Comparison of ENCODE assay signal across 1 cellular context in the genomic region with DNA sequence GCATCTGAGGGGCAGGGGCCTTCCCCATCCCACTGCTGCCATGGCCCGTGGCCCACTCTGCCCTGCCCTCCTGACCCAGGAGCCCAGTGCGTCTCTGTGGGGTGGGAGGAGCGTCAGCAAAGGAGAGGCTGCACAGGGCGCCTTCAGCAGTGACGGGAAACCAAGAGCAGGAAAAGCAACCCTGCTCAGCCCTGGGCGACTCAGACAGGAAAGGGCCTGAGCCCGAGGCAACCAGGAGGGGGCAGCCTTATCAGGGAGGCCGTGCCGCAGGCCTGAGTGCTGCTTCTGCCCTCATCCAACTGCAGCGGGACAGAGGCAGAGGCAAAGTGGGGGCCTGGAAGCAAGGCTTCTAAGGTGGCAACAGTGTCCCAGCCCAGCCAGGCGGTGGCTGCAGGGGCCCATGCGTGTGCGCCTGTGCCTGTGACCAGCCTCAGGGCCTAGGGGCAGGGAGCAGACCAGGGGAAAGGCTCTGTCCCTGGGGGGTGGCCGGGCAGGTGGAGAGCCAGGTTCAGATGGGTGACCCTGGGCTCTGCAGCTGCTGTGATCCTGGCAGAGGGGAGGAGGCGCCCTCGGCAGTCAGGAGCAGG.
TF ChIP-seq lines count a peak whose summit lies in the region.

No MANE protein-coding gene starts in this region.

TF ChIP-seq in SK-N-SH, 30 proteins besides CTCF, POLR2A, EP300 and RAD21 (continued from another document):
- TF ChIP-seq PBX3 (IDR thresholded peaks at IDR 0.05), result no peak
- TF ChIP-seq MXI1 (IDR thresholded peaks at IDR 0.05; ENCODE audit: low read depth, low read length), result no peak
